ENCODE assay signal across 1 cellular context in the genomic region with DNA sequence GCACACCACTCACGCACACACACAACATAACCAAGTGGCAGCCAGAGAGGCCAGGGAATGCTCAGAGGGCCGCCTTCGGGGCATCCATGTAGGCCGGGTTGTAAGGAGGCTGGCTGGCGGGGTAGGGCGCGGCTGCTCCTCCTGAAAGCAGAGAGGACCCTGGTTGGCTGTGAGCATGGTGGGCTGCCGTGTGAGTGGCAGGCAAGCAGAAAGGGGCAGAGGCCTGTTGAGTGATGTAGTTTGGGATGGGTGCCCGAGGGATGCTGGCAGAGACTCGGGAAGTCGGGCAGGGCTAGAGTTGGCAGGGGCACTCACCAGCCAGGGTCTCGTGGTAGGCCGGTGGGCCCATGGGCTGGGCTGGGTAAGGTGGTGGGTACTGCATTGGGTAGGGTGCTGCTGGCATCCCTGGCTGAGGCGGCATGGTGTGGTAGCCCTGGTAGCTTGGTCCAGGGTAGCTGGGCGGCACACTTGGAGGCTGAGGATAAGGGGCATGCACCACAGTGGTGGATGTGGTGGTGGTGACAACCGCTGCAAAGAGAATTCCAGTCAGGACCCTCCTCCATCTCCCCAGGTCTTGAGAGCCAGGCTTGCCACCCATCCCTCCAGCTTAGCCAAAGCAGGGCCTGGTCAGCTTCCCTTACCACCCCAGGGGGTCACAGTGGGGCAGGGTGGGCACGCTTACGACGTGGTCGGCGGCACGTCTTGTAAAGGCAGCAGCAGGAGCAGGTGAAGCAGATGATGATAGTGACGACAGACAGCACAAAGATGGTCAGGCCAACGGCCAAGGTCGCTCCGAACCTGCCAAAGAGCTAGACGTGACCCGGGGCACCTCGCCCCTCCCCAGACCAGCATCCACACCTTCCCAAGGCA.
TF ChIP-seq lines count a peak whose summit lies in the region.

No MANE protein-coding gene starts in this region.

TF ChIP-seq in IMR-90, 13 proteins besides CTCF, POLR2A, EP300 and RAD21:
- TF ChIP-seq NFE2L2 (IDR thresholded peaks at IDR 0.05; ENCODE audit: low read depth, low read length) (no peak), BHLHE40 (IDR thresholded peaks at IDR 0.05; ENCODE audit: low read depth, low read length) (no peak), CEBPB (IDR thresholded peaks at IDR 0.05; ENCODE audit: low read depth, low read length) (no peak), RCOR1 (IDR thresholded peaks at IDR 0.05; ENCODE audit: insufficient replicate concordance, low read length) (no peak), RFX5 (IDR thresholded peaks at IDR 0.05; ENCODE audit: low read depth, low read length) (no peak), MAZ (IDR thresholded peaks at IDR 0.05; ENCODE audit: borderline replicate concordance, low read depth, low read length) (no peak), CHD1 (IDR thresholded peaks at IDR 0.05; ENCODE audit: low read depth, low read length) (no peak), SMC3 (IDR thresholded peaks at IDR 0.05; ENCODE audit: low read depth, low read length) (no peak), MXI1 (IDR thresholded peaks at IDR 0.05; ENCODE audit: borderline replicate concordance, low read depth, low read length) (no peak), MAFK (IDR thresholded peaks at IDR 0.05; ENCODE audit: low read depth, low read length) (no peak), FOS (IDR thresholded peaks at IDR 0.05; ENCODE audit: low read depth, low read length) (no peak)
- TF ChIP-seq, protein P1, sequence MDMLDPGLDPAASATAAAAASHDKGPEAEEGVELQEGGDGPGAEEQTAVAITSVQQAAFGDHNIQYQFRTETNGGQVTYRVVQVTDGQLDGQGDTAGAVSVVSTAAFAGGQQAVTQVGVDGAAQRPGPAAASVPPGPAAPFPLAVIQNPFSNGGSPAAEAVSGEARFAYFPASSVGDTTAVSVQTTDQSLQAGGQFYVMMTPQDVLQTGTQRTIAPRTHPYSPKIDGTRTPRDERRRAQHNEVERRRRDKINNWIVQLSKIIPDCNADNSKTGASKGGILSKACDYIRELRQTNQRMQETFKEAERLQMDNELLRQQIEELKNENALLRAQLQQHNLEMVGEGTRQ (IDR thresholded peaks at IDR 0.05; ENCODE audit: low read depth, low read length), result no peak
- TF ChIP-seq, protein P2, sequence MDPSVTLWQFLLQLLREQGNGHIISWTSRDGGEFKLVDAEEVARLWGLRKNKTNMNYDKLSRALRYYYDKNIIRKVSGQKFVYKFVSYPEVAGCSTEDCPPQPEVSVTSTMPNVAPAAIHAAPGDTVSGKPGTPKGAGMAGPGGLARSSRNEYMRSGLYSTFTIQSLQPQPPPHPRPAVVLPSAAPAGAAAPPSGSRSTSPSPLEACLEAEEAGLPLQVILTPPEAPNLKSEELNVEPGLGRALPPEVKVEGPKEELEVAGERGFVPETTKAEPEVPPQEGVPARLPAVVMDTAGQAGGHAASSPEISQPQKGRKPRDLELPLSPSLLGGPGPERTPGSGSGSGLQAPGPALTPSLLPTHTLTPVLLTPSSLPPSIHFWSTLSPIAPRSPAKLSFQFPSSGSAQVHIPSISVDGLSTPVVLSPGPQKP (IDR thresholded peaks at IDR 0.05; ENCODE audit: borderline replicate concordance, low read depth, low read length), result no peak
